14 cellular contexts compared by ENCODE assay signal in genomic region chr9:121946465-121946864, GRCh38.
"Had no signal": no experiment of that assay in that cellular context is flagged by ENCODE, and none has a peak within 500 bp of the region (broad histone marks: within the 10 kb centered on the region; RNA-seq: fewer than 3 reads in every experiment).

No MANE protein-coding gene starts in this region.

- DNase-seq: activated CD4-positive, alpha-beta T cell treated with anti-CD3 and anti-CD28 coated beads for 48 hours; activated naive CD4-positive, alpha-beta T cell treated with anti-CD3 and anti-CD28 coated beads for 36 hours; caudate nucleus; effector memory CD4-positive, alpha-beta T cell; erythroblast; left colon; sigmoid colon; stimulated activated CD4-positive, alpha-beta T cell treated with anti-CD3 and anti-CD28 coated beads, Interleukin-2, amount 100 ng/mL, for 48 hours; stimulated activated naive CD8-positive, alpha-beta T cell treated with anti-CD3 and anti-CD28 coated beads, Interleukin-15, Interleukin-2, amounts not matched to agents 100 U/mL and 50 U/mL, for 24 hours; T-helper 1 cell; upper lobe of left lung; WERI-Rb-1 had no signal

- H3K36me3 ChIP-seq: suprapubic skin, upper lobe of left lung, WERI-Rb-1 had no signal

- H3K9me3 ChIP-seq: sigmoid colon, suprapubic skin, upper lobe of left lung had no signal

- H3K27ac Mint-ChIP-seq: activated naive CD4-positive, alpha-beta T cell treated with anti-CD3 and anti-CD28 coated beads for 36 hours; nephron had no signal

- H3K4me1 ChIP-seq: sigmoid colon, suprapubic skin, upper lobe of left lung had no signal

- H3K27ac ChIP-seq: sigmoid colon, suprapubic skin, upper lobe of left lung, WERI-Rb-1 had no signal

- ATAC-seq: left colon; stimulated activated naive CD8-positive, alpha-beta T cell treated with anti-CD3 and anti-CD28 coated beads, Interleukin-15, Interleukin-2, amounts not matched to agents 100 U/mL and 50 U/mL, for 24 hours had no signal

- H3K9me3 Mint-ChIP-seq: activated naive CD4-positive, alpha-beta T cell treated with anti-CD3 and anti-CD28 coated beads for 36 hours; nephron had no signal

- H3K4me3 Mint-ChIP-seq: activated naive CD4-positive, alpha-beta T cell treated with anti-CD3 and anti-CD28 coated beads for 36 hours; nephron had no signal

- H3K4me3 ChIP-seq: sigmoid colon, suprapubic skin, upper lobe of left lung had no signal

- H3K27me3 ChIP-seq: sigmoid colon, suprapubic skin, upper lobe of left lung had no signal

- H3K4me1 Mint-ChIP-seq: nephron had no signal
